In the genomic region with DNA sequence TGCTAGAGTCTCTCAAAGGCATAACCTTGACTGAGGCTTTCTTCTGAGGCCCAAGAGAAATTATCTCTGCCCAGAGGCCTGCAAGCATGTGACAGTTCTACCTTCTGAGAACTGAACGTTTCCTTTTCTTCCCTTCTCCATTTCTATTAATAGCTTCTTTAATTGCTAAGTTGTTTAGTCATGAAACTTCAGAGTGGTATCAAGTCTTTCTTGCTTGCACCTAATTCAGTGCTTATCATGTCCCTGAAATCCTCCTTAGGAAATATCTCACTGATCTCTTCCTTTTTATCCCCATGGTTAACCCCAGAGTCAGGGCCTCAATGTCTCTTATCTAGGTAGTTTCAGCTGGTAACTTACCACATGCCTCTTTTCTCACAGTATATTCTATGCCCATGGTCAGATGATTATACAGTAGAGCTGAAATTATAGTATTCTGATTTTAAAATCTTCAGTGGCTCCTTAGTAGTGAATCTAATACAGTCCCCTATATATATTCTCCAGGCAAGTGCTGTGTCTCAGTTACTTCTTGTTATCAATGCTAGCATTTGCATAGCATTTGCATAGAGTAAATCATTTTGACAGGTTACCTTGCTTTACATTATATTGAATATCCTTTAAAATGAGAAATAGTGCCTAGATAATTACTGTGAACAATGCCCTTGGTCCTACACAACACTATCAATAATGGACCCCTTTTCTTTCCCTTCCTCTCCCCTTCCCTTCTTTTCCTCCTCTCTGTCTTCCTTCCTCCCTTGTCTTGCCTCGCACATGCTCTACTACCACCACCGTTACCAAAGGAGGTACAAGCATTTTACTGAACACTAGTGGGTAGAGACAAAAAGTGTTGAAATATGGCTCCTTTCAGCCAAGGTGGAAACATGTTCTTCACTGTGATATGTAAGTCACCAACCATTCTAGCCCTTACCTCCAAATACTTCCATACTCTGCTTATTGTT, we compare ENCODE assay signal across 12 cellular contexts. TPM values are rescaled to one million over a fixed set of nuclear protein-coding genes. Genes with fewer than 3 reads are reported as not detected.
DNase-seq lines count a peak whose midpoint lies in the region; ATAC-seq and TF ChIP-seq lines count a peak whose summit lies in the region.
"Had no signal": no experiment of that assay in that cellular context is flagged by ENCODE, and none has a peak within 500 bp of the region (broad histone marks: within the 10 kb centered on the region; RNA-seq: fewer than 3 reads in every experiment).

No MANE protein-coding gene starts in this region.

- TF ChIP-seq CTCF in fibroblast of villous mesenchyme (IDR thresholded peaks at IDR 0.05; ENCODE audit: insufficient read depth, low read depth, low read length) = no peak

- DNase-seq in fibroblast of villous mesenchyme (ENCODE audit: low read depth) = peak; percentile 38
- DNase-seq in activated effector memory CD4-positive, alpha-beta T cell treated with anti-CD3 and anti-CD28 coated beads, Interleukin-2, amount 50 U/mL, for 16 hours = no peak
- DNase-seq in hippocampal formation (lab: John Stamatoyannopoulos, UW) = no peak
- DNase-seq in retina = no peak
- DNase-seq in mucosa of gallbladder (ENCODE audit: low spot score) = no peak
- DNase-seq: DMS 273 treated with DMSO at 0.1 percent for 48 hours; effector memory CD8-positive, alpha-beta T cell; stimulated activated CD4-positive, alpha-beta T cell treated with anti-CD3 and anti-CD28 coated beads, Interleukin-2, amount 100 ng/mL, for 48 hours had no signal

- ATAC-seq in GM19328 (IDR thresholded peaks at IDR 0.05; ENCODE audit: unreplicated experiment) (peak; percentile 69), HG02759 (IDR thresholded peaks at IDR 0.05; ENCODE audit: unreplicated experiment) (peak; percentile 67), HG03565 (IDR thresholded peaks at IDR 0.05; ENCODE audit: unreplicated experiment) (peak; percentile 73)
- ATAC-seq: effector memory CD8-positive, alpha-beta T cell had no signal

- no peak overlapping the region for H3K4me3 ChIP-seq in fibroblast of villous mesenchyme (ENCODE audit: low read depth, low read length)
- H3K4me3 ChIP-seq: tibial nerve had no signal

RNA-seq across cellular contexts. Expression of a gene that starts 33.0 kb away (rescaled TPM):
- total RNA-seq in fibroblast of villous mesenchyme (3.5 and 4.3 TPM in 2 replicates), mucosa of gallbladder (3.7 TPM)
